Comparison of ENCODE assay signal across 37 cellular contexts in genomic region chr4:136931771-136932170, GRCh38.
"Had no signal": no experiment of that assay in that cellular context is flagged by ENCODE, and none has a peak within 500 bp of the region (broad histone marks: within the 10 kb centered on the region; RNA-seq: fewer than 3 reads in every experiment).

No MANE protein-coding gene starts in this region.

- H3K27ac ChIP-seq: cardiac muscle cell, Peyer's patch, SJSA1 had no signal

- DNase-seq: activated CD4-positive, alpha-beta T cell treated with anti-CD3 and anti-CD28 coated beads for 36 hours; activated CD4-positive, alpha-beta T cell treated with anti-CD3 and anti-CD28 coated beads, Interleukin-2, amount 10 ng/mL, durations not matched to agents 7 days and 5 days; activated CD4-positive, alpha-beta T cell treated with anti-CD3 and anti-CD28 coated beads, Interleukin-2, amount 50 U/mL, for 48 hours; activated CD8-positive, alpha-beta T cell treated with anti-CD3 and anti-CD28 coated beads, Interleukin-2, amount 10 ng/mL, durations not matched to agents 7 days and 5 days; activated gamma-delta T cell treated with Interleukin-2 at 50 U/mL for 16 hours; activated naive CD4-positive, alpha-beta T cell treated with anti-CD3 and anti-CD28 coated beads, Interleukin-2, amount 10 ng/mL, durations not matched to agents 7 days and 5 days; activated naive CD8-positive, alpha-beta T cell treated with anti-CD3 and anti-CD28 coated beads, Interleukin-2, amount 50 U/mL, for 24 hours; activated T-cell treated with anti-CD3 and anti-CD28 coated beads, Interleukin-2, amount 50 U/mL, for 24 hours; amniotic stem cell; aorta; Kasumi-1; KG1; MG63; NCI-H1048; NCI-H1105 treated with DMSO at 0.1 percent for 48 hours; NCI-H1436 treated with DMSO at 0.1 percent for 48 hours; NCI-H187; NCI-H2029 treated with DMSO at 0.1 percent for 48 hours; NCI-H2107; NCI-H2171; NCI-H446; NCI-H510A treated with DMSO at 0.1 percent for 48 hours; NCI-H526 treated with DMSO at 0.1 percent for 48 hours; NK-92 treated with Interleukin-12 subunit alpha and Interleukin-12 subunit beta, amount 100 ng/mL, for 24 hours; PC-3; Peyer's patch; RPMI8226; SHP77 treated with DMSO at 0.1 percent for 48 hours; SK-N-SH had no signal

- H3K4me1 Mint-ChIP-seq: activated CD4-positive, alpha-beta T cell treated with anti-CD3 and anti-CD28 coated beads for 36 hours; activated CD4-positive, alpha-beta T cell treated with anti-CD3 and anti-CD28 coated beads, Interleukin-2, amount 10 ng/mL, durations not matched to agents 7 days and 5 days; activated naive CD4-positive, alpha-beta T cell treated with anti-CD3 and anti-CD28 coated beads, Interleukin-2, amount 10 ng/mL, durations not matched to agents 7 days and 5 days; activated naive CD8-positive, alpha-beta T cell treated with anti-CD3 and anti-CD28 coated beads, Interleukin-2, amount 50 U/mL, for 24 hours; central memory CD8-positive, alpha-beta T cell; WTC11 had no signal

- H3K27ac Mint-ChIP-seq: activated CD4-positive, alpha-beta T cell treated with anti-CD3 and anti-CD28 coated beads for 36 hours; activated CD4-positive, alpha-beta T cell treated with anti-CD3 and anti-CD28 coated beads, Interleukin-2, amount 10 ng/mL, durations not matched to agents 7 days and 5 days; activated CD8-positive, alpha-beta T cell treated with anti-CD3 and anti-CD28 coated beads, Interleukin-2, amount 10 ng/mL, durations not matched to agents 7 days and 5 days; activated naive CD4-positive, alpha-beta T cell treated with anti-CD3 and anti-CD28 coated beads, Interleukin-2, amount 10 ng/mL, durations not matched to agents 7 days and 5 days; activated naive CD8-positive, alpha-beta T cell; activated naive CD8-positive, alpha-beta T cell treated with anti-CD3 and anti-CD28 coated beads, Interleukin-2, amount 50 U/mL, for 24 hours; activated T-cell treated with anti-CD3 and anti-CD28 coated beads, Interleukin-2, amount 50 U/mL, for 24 hours; T-helper 1 cell treated with Interleukin-12 subunit alpha and Interleukin-12 subunit beta and Interleukin-4 antibody, amounts not matched to agents 30 μg/mL and 1 μg/mL, for 36 hours; T-helper 2 cell treated with Interferon-gamma antibody and Interleukin-4, amounts not matched to agents 5 μg/mL and 100 μg/mL, for 36 hours; WTC11 had no signal

- H3K36me3 ChIP-seq: cardiac muscle cell, MG63, Peyer's patch, SJSA1 had no signal

- H3K36me3 Mint-ChIP-seq: activated naive CD4-positive, alpha-beta T cell treated with anti-CD3 and anti-CD28 coated beads, Interleukin-2, amount 10 ng/mL, durations not matched to agents 7 days and 5 days; activated naive CD8-positive, alpha-beta T cell had no signal

- H3K9me3 ChIP-seq: MG63, SK-N-SH had no signal

- H3K27me3 Mint-ChIP-seq: activated CD4-positive, alpha-beta T cell treated with anti-CD3 and anti-CD28 coated beads for 36 hours; activated CD4-positive, alpha-beta T cell treated with anti-CD3 and anti-CD28 coated beads, Interleukin-2, amount 10 ng/mL, durations not matched to agents 7 days and 5 days; activated naive CD4-positive, alpha-beta T cell treated with anti-CD3 and anti-CD28 coated beads, Interleukin-2, amount 10 ng/mL, durations not matched to agents 7 days and 5 days; activated naive CD8-positive, alpha-beta T cell; activated naive CD8-positive, alpha-beta T cell treated with anti-CD3 and anti-CD28 coated beads, Interleukin-2, amount 50 U/mL, for 24 hours; activated T-cell treated with anti-CD3 and anti-CD28 coated beads, Interleukin-2, amount 50 U/mL, for 24 hours; central memory CD8-positive, alpha-beta T cell had no signal

- H3K4me3 Mint-ChIP-seq: activated CD4-positive, alpha-beta T cell treated with anti-CD3 and anti-CD28 coated beads for 36 hours; activated CD4-positive, alpha-beta T cell treated with anti-CD3 and anti-CD28 coated beads, Interleukin-2, amount 10 ng/mL, durations not matched to agents 7 days and 5 days; activated CD8-positive, alpha-beta T cell treated with anti-CD3 and anti-CD28 coated beads, Interleukin-2, amount 10 ng/mL, durations not matched to agents 7 days and 5 days; activated naive CD4-positive, alpha-beta T cell treated with anti-CD3 and anti-CD28 coated beads, Interleukin-2, amount 10 ng/mL, durations not matched to agents 7 days and 5 days; activated naive CD8-positive, alpha-beta T cell; activated naive CD8-positive, alpha-beta T cell treated with anti-CD3 and anti-CD28 coated beads, Interleukin-2, amount 50 U/mL, for 24 hours; activated T-cell treated with anti-CD3 and anti-CD28 coated beads, Interleukin-2, amount 50 U/mL, for 24 hours; central memory CD8-positive, alpha-beta T cell; T-helper 1 cell treated with Interleukin-12 subunit alpha and Interleukin-12 subunit beta and Interleukin-4 antibody, amounts not matched to agents 30 μg/mL and 1 μg/mL, for 36 hours; T-helper 2 cell treated with Interferon-gamma antibody and Interleukin-4, amounts not matched to agents 5 μg/mL and 100 μg/mL, for 36 hours; WTC11 had no signal

- H3K27me3 ChIP-seq: cardiac muscle cell, MG63, Peyer's patch, SJSA1 had no signal

- H3K4me3 ChIP-seq: cardiac muscle cell, MG63, Peyer's patch, SJSA1 had no signal

- H3K4me1 ChIP-seq: Peyer's patch, SJSA1 had no signal

- ATAC-seq: activated CD4-positive, alpha-beta T cell treated with anti-CD3 and anti-CD28 coated beads for 36 hours; activated CD4-positive, CD25-positive, alpha-beta regulatory T cell treated with anti-CD3 and anti-CD28 coated beads, Interleukin-2, amount 50 U/mL, for 24 hours; activated CD8-positive, alpha-beta T cell treated with anti-CD3 and anti-CD28 coated beads, Interleukin-2, amount 10 ng/mL, durations not matched to agents 7 days and 5 days; activated naive CD8-positive, alpha-beta T cell treated with anti-CD3 and anti-CD28 coated beads, Interleukin-2, amount 50 U/mL, for 24 hours; PC-3; WTC11 had no signal
